Comparison of ENCODE assay signal across 1 cellular context in genomic region chr16:680967-681745, GRCh38.
TF ChIP-seq lines count a peak whose summit lies in the region.

No MANE protein-coding gene starts in this region.

TF ChIP-seq in HEK293, 187 proteins besides CTCF, POLR2A, EP300 and RAD21 (continued from another document and continues in another):
- no peak for TF ChIP-seq PRDM2 (tag by site-specific recombination; IDR thresholded peaks at IDR 0.05; ENCODE audit: borderline replicate concordance)
- no peak for TF ChIP-seq SCRT1 (tag by site-specific recombination; IDR thresholded peaks at IDR 0.05; ENCODE audit: borderline replicate concordance)
- TF ChIP-seq ZNF596 (tag by site-specific recombination; IDR thresholded peaks at IDR 0.05), result no peak
- TF ChIP-seq, protein P1, sequence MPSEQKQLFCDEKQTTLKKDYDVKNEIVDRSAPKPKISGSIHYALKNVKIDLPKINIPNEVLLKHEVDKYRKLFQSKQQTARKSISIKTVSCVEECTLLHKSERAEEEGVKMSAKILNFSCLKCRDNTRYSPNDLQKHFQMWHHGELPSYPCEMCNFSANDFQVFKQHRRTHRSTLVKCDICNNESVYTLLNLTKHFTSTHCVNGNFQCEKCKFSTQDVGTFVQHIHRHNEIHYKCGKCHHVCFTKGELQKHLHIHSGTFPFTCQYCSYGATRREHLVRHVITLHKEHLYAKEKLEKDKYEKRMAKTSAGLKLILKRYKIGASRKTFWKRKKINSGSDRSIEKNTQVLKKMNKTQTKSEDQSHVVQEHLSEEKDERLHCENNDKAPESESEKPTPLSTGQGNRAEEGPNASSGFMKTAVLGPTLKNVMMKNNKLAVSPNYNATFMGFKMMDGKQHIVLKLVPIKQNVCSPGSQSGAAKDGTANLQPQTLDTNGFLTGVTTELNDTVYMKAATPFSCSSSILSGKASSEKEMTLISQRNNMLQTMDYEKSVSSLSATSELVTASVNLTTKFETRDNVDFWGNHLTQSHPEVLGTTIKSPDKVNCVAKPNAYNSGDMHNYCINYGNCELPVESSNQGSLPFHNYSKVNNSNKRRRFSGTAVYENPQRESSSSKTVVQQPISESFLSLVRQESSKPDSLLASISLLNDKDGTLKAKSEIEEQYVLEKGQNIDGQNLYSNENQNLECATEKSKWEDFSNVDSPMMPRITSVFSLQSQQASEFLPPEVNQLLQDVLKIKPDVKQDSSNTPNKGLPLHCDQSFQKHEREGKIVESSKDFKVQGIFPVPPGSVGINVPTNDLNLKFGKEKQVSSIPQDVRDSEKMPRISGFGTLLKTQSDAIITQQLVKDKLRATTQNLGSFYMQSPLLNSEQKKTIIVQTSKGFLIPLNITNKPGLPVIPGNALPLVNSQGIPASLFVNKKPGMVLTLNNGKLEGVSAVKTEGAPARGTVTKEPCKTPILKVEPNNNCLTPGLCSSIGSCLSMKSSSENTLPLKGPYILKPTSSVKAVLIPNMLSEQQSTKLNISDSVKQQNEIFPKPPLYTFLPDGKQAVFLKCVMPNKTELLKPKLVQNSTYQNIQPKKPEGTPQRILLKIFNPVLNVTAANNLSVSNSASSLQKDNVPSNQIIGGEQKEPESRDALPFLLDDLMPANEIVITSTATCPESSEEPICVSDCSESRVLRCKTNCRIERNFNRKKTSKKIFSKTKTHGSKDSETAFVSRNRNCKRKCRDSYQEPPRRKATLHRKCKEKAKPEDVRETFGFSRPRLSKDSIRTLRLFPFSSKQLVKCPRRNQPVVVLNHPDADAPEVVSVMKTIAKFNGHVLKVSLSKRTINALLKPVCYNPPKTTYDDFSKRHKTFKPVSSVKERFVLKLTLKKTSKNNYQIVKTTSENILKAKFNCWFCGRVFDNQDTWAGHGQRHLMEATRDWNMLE (tag by site-specific recombination; conservative IDR thresholded peaks at IDR 0.05; ENCODE audit: low read depth), result no peak
- no peak for TF ChIP-seq HOXC10 (CRISPR knock-in tag; IDR thresholded peaks at IDR 0.05)
- no peak for TF ChIP-seq ELK4 (IDR thresholded peaks at IDR 0.05; ENCODE audit: borderline replicate concordance, low read depth, low read length)
- TF ChIP-seq ZNF626 (tag by site-specific recombination; IDR thresholded peaks at IDR 0.05), result no peak
- peak; percentile 89 for TF ChIP-seq ZSCAN16 (tag by site-specific recombination; IDR thresholded peaks at IDR 0.05)
- TF ChIP-seq ZBTB1 (tag by site-specific recombination; IDR thresholded peaks at IDR 0.05), result no peak; the same call in 1 of the 2 replicates
- no peak for TF ChIP-seq ZNF585B (tag by site-specific recombination; IDR thresholded peaks at IDR 0.05)
- TF ChIP-seq ZBTB6 (tag by site-specific recombination; IDR thresholded peaks at IDR 0.05), result peak; percentile 49
- TF ChIP-seq ZNF114 (tag by site-specific recombination; IDR thresholded peaks at IDR 0.05), result no peak
- TF ChIP-seq ZBTB21 (tag by site-specific recombination; IDR thresholded peaks at IDR 0.05), result no peak
- peak; percentile 22; the same call in 1 of the 2 replicates for TF ChIP-seq ZNF645 (tag by site-specific recombination; IDR thresholded peaks at IDR 0.05)
- no peak for TF ChIP-seq ZNF843 (tag by site-specific recombination; IDR thresholded peaks at IDR 0.05)
- TF ChIP-seq ZXDB (tag by site-specific recombination; IDR thresholded peaks at IDR 0.05), result no peak
- TF ChIP-seq, protein P2, sequence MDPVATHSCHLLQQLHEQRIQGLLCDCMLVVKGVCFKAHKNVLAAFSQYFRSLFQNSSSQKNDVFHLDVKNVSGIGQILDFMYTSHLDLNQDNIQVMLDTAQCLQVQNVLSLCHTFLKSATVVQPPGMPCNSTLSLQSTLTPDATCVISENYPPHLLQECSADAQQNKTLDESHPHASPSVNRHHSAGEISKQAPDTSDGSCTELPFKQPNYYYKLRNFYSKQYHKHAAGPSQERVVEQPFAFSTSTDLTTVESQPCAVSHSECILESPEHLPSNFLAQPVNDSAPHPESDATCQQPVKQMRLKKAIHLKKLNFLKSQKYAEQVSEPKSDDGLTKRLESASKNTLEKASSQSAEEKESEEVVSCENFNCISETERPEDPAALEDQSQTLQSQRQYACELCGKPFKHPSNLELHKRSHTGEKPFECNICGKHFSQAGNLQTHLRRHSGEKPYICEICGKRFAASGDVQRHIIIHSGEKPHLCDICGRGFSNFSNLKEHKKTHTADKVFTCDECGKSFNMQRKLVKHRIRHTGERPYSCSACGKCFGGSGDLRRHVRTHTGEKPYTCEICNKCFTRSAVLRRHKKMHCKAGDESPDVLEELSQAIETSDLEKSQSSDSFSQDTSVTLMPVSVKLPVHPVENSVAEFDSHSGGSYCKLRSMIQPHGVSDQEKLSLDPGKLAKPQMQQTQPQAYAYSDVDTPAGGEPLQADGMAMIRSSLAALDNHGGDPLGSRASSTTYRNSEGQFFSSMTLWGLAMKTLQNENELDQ (tag by site-specific recombination; IDR thresholded peaks at IDR 0.05; ENCODE audit: low read depth), result no peak
- TF ChIP-seq ZNF776 (tag by site-specific recombination; IDR thresholded peaks at IDR 0.05; ENCODE audit: borderline replicate concordance), result no peak
- TF ChIP-seq ZNF600 (tag by site-specific recombination; IDR thresholded peaks at IDR 0.05), result peak; percentile 61; the same call in 1 of the 2 replicates
- 0 out of 2 replicates have a peak, but pooled peaks have one; percentile 32 for TF ChIP-seq ZNF707 (tag by site-specific recombination; IDR thresholded peaks at IDR 0.05)
- no peak for TF ChIP-seq ZNF10 (tag by site-specific recombination; IDR thresholded peaks at IDR 0.05)
- no peak for TF ChIP-seq ZNF48 (tag by site-specific recombination; IDR thresholded peaks at IDR 0.05)
- no peak for TF ChIP-seq ZNF132 (tag by site-specific recombination; IDR thresholded peaks at IDR 0.05; ENCODE audit: borderline replicate concordance)
- no peak for TF ChIP-seq ZNF549 (tag by site-specific recombination; IDR thresholded peaks at IDR 0.05)
- TF ChIP-seq ZNF623 (tag by site-specific recombination; IDR thresholded peaks at IDR 0.05), result no peak
- TF ChIP-seq ZNF37A (tag by site-specific recombination; IDR thresholded peaks at IDR 0.05), result no peak
- peak; percentile 9; the same call in 1 of the 2 replicates for TF ChIP-seq ZBTB20 (tag by site-specific recombination; IDR thresholded peaks at IDR 0.05)
- no peak for TF ChIP-seq ZBTB7A (tag by site-specific recombination; IDR thresholded peaks at IDR 0.05; ENCODE audit: low read depth)
- TF ChIP-seq, protein P3, sequence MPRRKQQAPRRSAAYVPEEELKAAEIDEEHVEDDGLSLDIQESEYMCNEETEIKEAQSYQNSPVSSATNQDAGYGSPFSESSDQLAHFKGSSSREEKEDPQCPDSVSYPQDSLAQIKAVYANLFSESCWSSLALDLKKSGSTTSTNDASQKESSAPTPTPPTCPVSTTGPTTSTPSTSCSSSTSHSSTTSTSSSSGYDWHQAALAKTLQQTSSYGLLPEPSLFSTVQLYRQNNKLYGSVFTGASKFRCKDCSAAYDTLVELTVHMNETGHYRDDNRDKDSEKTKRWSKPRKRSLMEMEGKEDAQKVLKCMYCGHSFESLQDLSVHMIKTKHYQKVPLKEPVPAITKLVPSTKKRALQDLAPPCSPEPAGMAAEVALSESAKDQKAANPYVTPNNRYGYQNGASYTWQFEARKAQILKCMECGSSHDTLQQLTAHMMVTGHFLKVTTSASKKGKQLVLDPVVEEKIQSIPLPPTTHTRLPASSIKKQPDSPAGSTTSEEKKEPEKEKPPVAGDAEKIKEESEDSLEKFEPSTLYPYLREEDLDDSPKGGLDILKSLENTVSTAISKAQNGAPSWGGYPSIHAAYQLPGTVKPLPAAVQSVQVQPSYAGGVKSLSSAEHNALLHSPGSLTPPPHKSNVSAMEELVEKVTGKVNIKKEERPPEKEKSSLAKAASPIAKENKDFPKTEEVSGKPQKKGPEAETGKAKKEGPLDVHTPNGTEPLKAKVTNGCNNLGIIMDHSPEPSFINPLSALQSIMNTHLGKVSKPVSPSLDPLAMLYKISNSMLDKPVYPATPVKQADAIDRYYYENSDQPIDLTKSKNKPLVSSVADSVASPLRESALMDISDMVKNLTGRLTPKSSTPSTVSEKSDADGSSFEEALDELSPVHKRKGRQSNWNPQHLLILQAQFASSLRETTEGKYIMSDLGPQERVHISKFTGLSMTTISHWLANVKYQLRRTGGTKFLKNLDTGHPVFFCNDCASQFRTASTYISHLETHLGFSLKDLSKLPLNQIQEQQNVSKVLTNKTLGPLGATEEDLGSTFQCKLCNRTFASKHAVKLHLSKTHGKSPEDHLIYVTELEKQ (tag by site-specific recombination; IDR thresholded peaks at IDR 0.05; ENCODE audit: borderline replicate concordance), result no peak
- TF ChIP-seq ZNF654 (tag by site-specific recombination; IDR thresholded peaks at IDR 0.05; ENCODE audit: low read depth), result no peak
- TF ChIP-seq ATF2 (tag by site-specific recombination; IDR thresholded peaks at IDR 0.05; ENCODE audit: low read depth), result no peak
- no peak for TF ChIP-seq ZNF366 (tag by site-specific recombination; conservative IDR thresholded peaks at IDR 0.05)
- no peak; the same call in 1 of the 2 replicates for TF ChIP-seq ZFP69B (tag by site-specific recombination; IDR thresholded peaks at IDR 0.05)
- no peak for TF ChIP-seq ZNF350 (tag by site-specific recombination; IDR thresholded peaks at IDR 0.05)
- TF ChIP-seq ZNF510 (tag by site-specific recombination; IDR thresholded peaks at IDR 0.05; ENCODE audit: insufficient replicate concordance), result no peak
- TF ChIP-seq GFI1B (tag by site-specific recombination; IDR thresholded peaks at IDR 0.05), result no peak; the same call in 1 of the 2 replicates
- peak; percentile 2; the same call in 1 of the 2 replicates for TF ChIP-seq ZNF146 (tag by site-specific recombination; IDR thresholded peaks at IDR 0.05)
- TF ChIP-seq GLI2 (tag by site-specific recombination; IDR thresholded peaks at IDR 0.05; ENCODE audit: borderline replicate concordance, low read depth), result no peak
